In genomic region chr3:56251343-56251945, GRCh38 we compare ENCODE assay signal across 9 cellular contexts.
A peak's percentile ranks its signal among the peaks of the same experiment; 100 is the strongest.
DNase-seq lines count a peak whose midpoint lies in the region; ATAC-seq, FAIRE-seq and TF ChIP-seq lines count a peak whose summit lies in the region.
"Had no signal": no experiment of that assay in that cellular context is flagged by ENCODE, and none has a peak within 500 bp of the region (broad histone marks: within the 10 kb centered on the region; RNA-seq: fewer than 3 reads in every experiment).

No MANE protein-coding gene starts in this region.

- H3K4me3 ChIP-seq in astrocyte (ENCODE audit: insufficient read depth, low read depth, low read length) (no peak overlapping the region), suprapubic skin (no peak overlapping the region)

- H2AFZ ChIP-seq in astrocyte (ENCODE audit: low read depth, low read length): no peak overlapping the region

- H3K9ac ChIP-seq in astrocyte (ENCODE audit: low read length): no peak overlapping the region

- H3K9me3 ChIP-seq in astrocyte (ENCODE audit: insufficient read depth, low read depth, low read length): no peaks in the 10 kb centered on the region
- H3K9me3 ChIP-seq in suprapubic skin: no peaks in the 10 kb centered on the region

- peaks cover 5% of the 10 kb centered on the region for H3K4me1 Mint-ChIP-seq in astrocyte (ENCODE audit: low read depth, unreplicated experiment)
- no peaks in the 10 kb centered on the region for H3K4me1 Mint-ChIP-seq in activated T-cell treated with anti-CD3 and anti-CD28 coated beads, Interleukin-2, amount 50 U/mL, for 24 hours (ENCODE audit: low read depth)
- H3K4me1 Mint-ChIP-seq: activated B cell treated with CpG ODN at 0.5 μM for 24 hours had no signal

- H3K27me3 ChIP-seq in astrocyte (ENCODE audit: insufficient read depth, low read length): peaks cover 3% of the 10 kb centered on the region
- H3K27me3 ChIP-seq in suprapubic skin: peaks cover 4% of the 10 kb centered on the region

- 89% methylated on average over 3 of the region's 3 CpGs for WGBS in suprapubic skin

- DNase-seq in NCI-H2029 treated with DMSO at 0.1 percent for 48 hours (lab: John Stamatoyannopoulos, UW): peak; percentile 15
- peak; percentile 20 for DNase-seq in astrocyte (ENCODE audit: low read depth)
- DNase-seq in iris pigment epithelial cell (ENCODE audit: low read depth): peak; percentile 49
- DNase-seq in suprapubic skin (ENCODE audit: low spot score in 2 of 2): no peak
- DNase-seq in activated T-cell treated with anti-CD3 and anti-CD28 coated beads, Interleukin-2, amount 50 U/mL, for 24 hours: no peak
- DNase-seq: activated B cell treated with CpG ODN at 0.5 μM for 24 hours had no signal

- H3K4me1 ChIP-seq in astrocyte (ENCODE audit: insufficient read depth, low read length): no peaks in the 10 kb centered on the region
- H3K4me1 ChIP-seq in suprapubic skin: no peaks in the 10 kb centered on the region

- H3K4me2 ChIP-seq in astrocyte (ENCODE audit: low read length): no peak overlapping the region

- H3K9me3 Mint-ChIP-seq in astrocyte (ENCODE audit: unreplicated experiment): no peaks in the 10 kb centered on the region
- H3K9me3 Mint-ChIP-seq in activated T-cell treated with anti-CD3 and anti-CD28 coated beads, Interleukin-2, amount 50 U/mL, for 24 hours: no peaks in the 10 kb centered on the region
- H3K9me3 Mint-ChIP-seq: activated B cell treated with CpG ODN at 0.5 μM for 24 hours had no signal

- no peak for ATAC-seq in GM21423 (IDR thresholded peaks at IDR 0.05; ENCODE audit: unreplicated experiment)

- peak; percentile 82 for FAIRE-seq in astrocyte (lab: Jason Lieb, UNC)

- TF ChIP-seq EP300 in suprapubic skin (IDR thresholded peaks at IDR 0.05): no peak

- H3K27ac ChIP-seq in C4-2B (no peak overlapping the region), astrocyte (ENCODE audit: low read depth, low read length) (no peak overlapping the region), suprapubic skin (no peak overlapping the region)

- no peak overlapping the region for H3K4me3 Mint-ChIP-seq in astrocyte (ENCODE audit: unreplicated experiment)
- no peak overlapping the region for H3K4me3 Mint-ChIP-seq in activated T-cell treated with anti-CD3 and anti-CD28 coated beads, Interleukin-2, amount 50 U/mL, for 24 hours
- H3K4me3 Mint-ChIP-seq: activated B cell treated with CpG ODN at 0.5 μM for 24 hours had no signal

- no peak for TF ChIP-seq POLR2A in suprapubic skin (IDR thresholded peaks at IDR 0.05)

- TF ChIP-seq CTCF in C4-2B (conservative IDR thresholded peaks at IDR 0.05) (peak; percentile 85), GM12873 (IDR thresholded peaks at IDR 0.05; ENCODE audit: insufficient read depth, low read depth, low read length, missing control alignments) (peak; percentile 66), astrocyte (IDR thresholded peaks at IDR 0.05; ENCODE audit: insufficient read depth, low read depth, low read length) (peak; percentile 92), suprapubic skin (IDR thresholded peaks at IDR 0.05) (peak; percentile 62 to 73)

- H4K20me1 ChIP-seq in astrocyte (ENCODE audit: insufficient read depth, low read length): no peaks in the 10 kb centered on the region

- no peaks in the 10 kb centered on the region for H3K36me3 Mint-ChIP-seq in astrocyte (ENCODE audit: low read depth, unreplicated experiment)
- no peaks in the 10 kb centered on the region for H3K36me3 Mint-ChIP-seq in activated T-cell treated with anti-CD3 and anti-CD28 coated beads, Interleukin-2, amount 50 U/mL, for 24 hours (ENCODE audit: low read depth)

- no peak overlapping the region for H3K27ac Mint-ChIP-seq in astrocyte (ENCODE audit: unreplicated experiment)
- H3K27ac Mint-ChIP-seq in activated T-cell treated with anti-CD3 and anti-CD28 coated beads, Interleukin-2, amount 50 U/mL, for 24 hours: no peak overlapping the region
- H3K27ac Mint-ChIP-seq: activated B cell treated with CpG ODN at 0.5 μM for 24 hours had no signal

- H3K36me3 ChIP-seq in astrocyte (ENCODE audit: insufficient read depth, low read length) (no peaks in the 10 kb centered on the region), suprapubic skin (no peaks in the 10 kb centered on the region)

- H3K79me2 ChIP-seq in astrocyte (ENCODE audit: insufficient read depth, low read length): no peaks in the 10 kb centered on the region

- no peaks in the 10 kb centered on the region for H3K27me3 Mint-ChIP-seq in astrocyte (ENCODE audit: low read depth, unreplicated experiment)
- H3K27me3 Mint-ChIP-seq in activated T-cell treated with anti-CD3 and anti-CD28 coated beads, Interleukin-2, amount 50 U/mL, for 24 hours: peaks cover under 1% of the 10 kb centered on the region
- H3K27me3 Mint-ChIP-seq: activated B cell treated with CpG ODN at 0.5 μM for 24 hours had no signal

Comparison
In these comparisons a context has a peak if more than half of its experiments do, and no peak if none do; other contexts are left out.
1. DNase-seq: peak in NCI-H2029 treated with DMSO at 0.1 percent for 48 hours (single experiment), astrocyte (single experiment) and iris pigment epithelial cell (single experiment); none in suprapubic skin (0 of 2) and activated T-cell treated with anti-CD3 and anti-CD28 coated beads, Interleukin-2, amount 50 U/mL, for 24 hours (single experiment).
2. Peak in every context shown above with its lines, with median percentiles within 50 percentile points of each other: CTCF ChIP-seq.